1 cellular context compared by ENCODE assay signal in genomic region chr2:102664439-102665042, GRCh38.
TF ChIP-seq lines count a peak whose summit lies in the region.

No MANE protein-coding gene starts in this region.

TF ChIP-seq in K562, 482 proteins besides CTCF, POLR2A, EP300 and RAD21 (continued from another document and continues in another):
- TF ChIP-seq AFF4 (CRISPR knock-in tag; IDR thresholded peaks at IDR 0.05): no peak
- TF ChIP-seq SMC3 (conservative IDR thresholded peaks at IDR 0.05; ENCODE audit: insufficient read depth, low read depth, low read length): no peak
- peak; percentile 50; the same call in 1 of the 2 replicates for TF ChIP-seq FOXJ2 (tag; IDR thresholded peaks at IDR 0.05)
- peak; percentile 51 for TF ChIP-seq ZFP36 (IDR thresholded peaks at IDR 0.05; ENCODE audit: low read depth, low read length, partially characterized antibody)
- TF ChIP-seq HIVEP1 (CRISPR knock-in tag; IDR thresholded peaks at IDR 0.05): no peak
- no peak for TF ChIP-seq ZNF134 (CRISPR knock-in tag; conservative IDR thresholded peaks at IDR 0.05)
- no peak for TF ChIP-seq HDAC3 (IDR thresholded peaks at IDR 0.05; ENCODE audit: borderline replicate concordance, partially characterized antibody)
- TF ChIP-seq ZNF197 (CRISPR knock-in tag; IDR thresholded peaks at IDR 0.05; ENCODE audit: low read depth): 0 out of 2 replicates have a peak, but pooled peaks have one; percentile 32
- no peak for TF ChIP-seq E4F1 (CRISPR knock-in tag; IDR thresholded peaks at IDR 0.05; ENCODE audit: borderline replicate concordance)
- TF ChIP-seq NCOA2 (IDR thresholded peaks at IDR 0.05; ENCODE audit: partially characterized antibody in 2 of 2): no peak
- no peak for TF ChIP-seq ZBTB7A (IDR thresholded peaks at IDR 0.05; ENCODE audit: borderline replicate concordance, control insufficient read depth, low read depth, low read length)
- peak in 1 of 2 experiments; percentile 56; a peak in 2 of 4 replicates for TF ChIP-seq MNT (conservative IDR thresholded peaks at IDR 0.05)
- no peak for TF ChIP-seq ZNF318 (IDR thresholded peaks at IDR 0.05; ENCODE audit: borderline replicate concordance in 1 of 2, low read depth in 1 of 2)
- no peak for TF ChIP-seq TAL1 (IDR thresholded peaks at IDR 0.05)
- TF ChIP-seq SRSF3 (IDR thresholded peaks at IDR 0.05; ENCODE audit: insufficient read depth, low read length): no peak
- TF ChIP-seq CAMTA2 (CRISPR knock-in tag; conservative IDR thresholded peaks at IDR 0.05): no peak
- TF ChIP-seq ZNF609 (CRISPR knock-in tag; IDR thresholded peaks at IDR 0.05; ENCODE audit: borderline replicate concordance): no peak
- TF ChIP-seq CREB1 (IDR thresholded peaks at IDR 0.05): 0 out of 2 replicates have a peak, but pooled peaks have one; percentile 48
- no peak for TF ChIP-seq CREB1 (CRISPR knock-in tag; IDR thresholded peaks at IDR 0.05)
- TF ChIP-seq SIN3B (IDR thresholded peaks at IDR 0.05; ENCODE audit: low read depth): no peak
- no peak for TF ChIP-seq E2F6 (IDR thresholded peaks at IDR 0.05; ENCODE audit: borderline replicate concordance in 1 of 2, extremely low read depth in 1 of 2, insufficient read depth in 1 of 2, insufficient read length in 1 of 2, low read depth in 1 of 2, low read length in 1 of 2, poor library complexity in 1 of 2, severe bottlenecking in 1 of 2)
- no peak for TF ChIP-seq NFXL1 (CRISPR knock-in tag; IDR thresholded peaks at IDR 0.05)
- TF ChIP-seq KLF6 (CRISPR knock-in tag; IDR thresholded peaks at IDR 0.05; ENCODE audit: borderline replicate concordance): peak; percentile 48; the same call in 1 of the 2 replicates
- no peak for TF ChIP-seq CLOCK (CRISPR knock-in tag; IDR thresholded peaks at IDR 0.05; ENCODE audit: borderline replicate concordance)
- TF ChIP-seq SP2 (IDR thresholded peaks at IDR 0.05; ENCODE audit: extremely low read depth, low read depth, low read length, poor library complexity, severe bottlenecking): no peak
